9 cellular contexts compared by ENCODE assay signal in genomic region chr19:38878575-38879399, GRCh38. TPM values are rescaled to one million over a fixed set of nuclear protein-coding genes. Genes with fewer than 3 reads are reported as not detected.
DNase-seq lines count a peak whose midpoint lies in the region; ATAC-seq and TF ChIP-seq lines count a peak whose summit lies in the region.
"Had no signal": no experiment of that assay in that cellular context is flagged by ENCODE, and none has a peak within 500 bp of the region (broad histone marks: within the 10 kb centered on the region; RNA-seq: fewer than 3 reads in every experiment).

No MANE protein-coding gene starts in this region.

- TF ChIP-seq CTCF in heart right ventricle (IDR thresholded peaks at IDR 0.05) = no peak
- no peak for TF ChIP-seq CTCF in right lobe of liver (IDR thresholded peaks at IDR 0.05)
- TF ChIP-seq CTCF in upper lobe of right lung (IDR thresholded peaks at IDR 0.05) = no peak

- H3K4me3 ChIP-seq in heart right ventricle = peak overlapping the region in 1 of 10 donors; percentile 47
- no peak overlapping the region for H3K4me3 ChIP-seq in right lobe of liver
- peak overlapping the region; percentile 35 for H3K4me3 ChIP-seq in upper lobe of right lung

- no peaks in the 10 kb centered on the region for H3K27me3 Mint-ChIP-seq in activated T-helper 17 cell treated with anti-CD3 and anti-CD28 coated beads, Interleukin-2, amount 50 U/mL, for 72 hours

- peaks cover 14% of the 10 kb centered on the region for H3K4me1 Mint-ChIP-seq in activated T-helper 17 cell treated with anti-CD3 and anti-CD28 coated beads, Interleukin-2, amount 50 U/mL, for 72 hours

- H3K4me1 ChIP-seq in heart right ventricle = peaks cover 0 to 27% (median 16%) of the 10 kb centered on the region in 9 donors
- no peaks in the 10 kb centered on the region for H3K4me1 ChIP-seq in right lobe of liver
- peaks cover 20% of the 10 kb centered on the region for H3K4me1 ChIP-seq in upper lobe of right lung

- no peaks in the 10 kb centered on the region for H3K9me3 ChIP-seq in heart right ventricle
- no peaks in the 10 kb centered on the region for H3K9me3 ChIP-seq in right lobe of liver
- H3K9me3 ChIP-seq in upper lobe of right lung = no peaks in the 10 kb centered on the region

- ATAC-seq in heart right ventricle (peak in 2 of 8 donors; percentile 5 to 8), right lobe of liver (no peak), upper lobe of right lung (no peak), GM19324 (IDR thresholded peaks at IDR 0.05; ENCODE audit: low FRiP score, unreplicated experiment) (no peak)
- peak; percentile 22 for ATAC-seq in activated T-helper 17 cell treated with anti-CD3 and anti-CD28 coated beads, Interleukin-2, amount 50 U/mL, for 72 hours (replicated peaks)

- H3K9me3 Mint-ChIP-seq in activated T-helper 17 cell treated with anti-CD3 and anti-CD28 coated beads, Interleukin-2, amount 50 U/mL, for 72 hours = no peaks in the 10 kb centered on the region

- H3K27me3 ChIP-seq in heart right ventricle = no peaks in the 10 kb centered on the region
- no peaks in the 10 kb centered on the region for H3K27me3 ChIP-seq in right lobe of liver
- H3K27me3 ChIP-seq in upper lobe of right lung = no peaks in the 10 kb centered on the region

- TF ChIP-seq POLR2A in right lobe of liver (IDR thresholded peaks at IDR 0.05) = no peak

- DNase-seq in heart right ventricle (no peak), cardiac septum (ENCODE audit: low spot score) (no peak), right lobe of liver (no peak), upper lobe of right lung (no peak), UCSD-AML1 (lab: John Stamatoyannopoulos, UW; ENCODE audit: unreplicated experiment) (no peak), hippocampal formation (lab: John Stamatoyannopoulos, UW) (no peak)
- DNase-seq: activated gamma-delta T cell had no signal

- WGBS in heart right ventricle, 2 donors = 79 to 80% methylated on average over 16 of the region's 16 CpGs
- 47% methylated on average over 5 of the region's 16 CpGs for WGBS in right lobe of liver (ENCODE audit: insufficient coverage, low coverage, low lambda C conversion rate, missing lambda C conversion rate)

- peak overlapping the region in 8 of 10 donors; percentile 6 to 89 (median 69) for H3K27ac ChIP-seq in heart right ventricle
- peak overlapping the region; percentile 9 to 51 (median 20) for H3K27ac ChIP-seq in right lobe of liver
- peak overlapping the region; percentile 87 for H3K27ac ChIP-seq in upper lobe of right lung

- peak overlapping the region; percentile 99 for H3K27ac Mint-ChIP-seq in activated T-helper 17 cell treated with anti-CD3 and anti-CD28 coated beads, Interleukin-2, amount 50 U/mL, for 72 hours

- peaks cover 53% of the 10 kb centered on the region for H3K36me3 Mint-ChIP-seq in activated T-helper 17 cell treated with anti-CD3 and anti-CD28 coated beads, Interleukin-2, amount 50 U/mL, for 72 hours (ENCODE audit: low read depth)

- intact Hi-C loops in heart right ventricle (cut with DNase I) = loop anchor here in 1 of 10 donors (10.0 kb wide), 1 partner anchor 684 kb away; no protein-coding TSS in a partner anchor
- intact Hi-C loops in cardiac septum (cut with DNase I) = no loop called here
- intact Hi-C loops in right lobe of liver (cut with DNase I) = no loop called here
- intact Hi-C loops in upper lobe of right lung (cut with DNase I) = no loop called here

- peak overlapping the region; percentile 95 for H3K4me3 Mint-ChIP-seq in activated T-helper 17 cell treated with anti-CD3 and anti-CD28 coated beads, Interleukin-2, amount 50 U/mL, for 72 hours

- peaks cover 0 to 50% (median 26%) of the 10 kb centered on the region in 9 donors for H3K36me3 ChIP-seq in heart right ventricle
- H3K36me3 ChIP-seq in right lobe of liver = peaks cover 0 to 4% (median 0%) of the 10 kb centered on the region in 4 donors
- peaks cover 31% of the 10 kb centered on the region for H3K36me3 ChIP-seq in upper lobe of right lung

RNA-seq across cellular contexts. Expression of gene RINL, which starts 0.7 kb away (rescaled TPM):
- 1 to 10 TPM; 1.6 to 7.0 (median 2.8) TPM for total RNA-seq in heart right ventricle
- 10 to 100 TPM in 1 of 2 donors, 1 to 10 TPM in 1; 4.6 to 14.5 TPM for polyA plus RNA-seq in heart right ventricle
- 2.0 TPM for total RNA-seq in cardiac septum
- 100 to 1,000 TPM in 1 of 2 donors, 10 to 100 TPM in 1; 92.3 to 156 TPM for total RNA-seq in activated T-helper 17 cell treated with anti-CD3 and anti-CD28 coated beads, Interleukin-2, amount 50 U/mL, for 72 hours
- total RNA-seq in right lobe of liver = 10 to 100 TPM in 2 of 6 experiments, 1 to 10 TPM in 4; 3.3 to 13.8 (median 5.5) TPM
- 12.0 TPM for total RNA-seq in upper lobe of right lung

RNA-seq across cellular contexts. Expression of gene SIRT2, which starts 20.6 kb away (rescaled TPM):
- total RNA-seq in heart right ventricle (100 to 1,000 TPM in 1 of 10 donors, 10 to 100 TPM in 9; 51.7 to 103 (median 72.6) TPM), cardiac septum (49.6 TPM), right lobe of liver (10 to 100 TPM; 28.6 to 62.0 (median 32.5) TPM), upper lobe of right lung (59.2 TPM)
- polyA plus RNA-seq in heart right ventricle = 10 to 100 TPM; 46.3 to 86.0 TPM
- total RNA-seq in activated T-helper 17 cell treated with anti-CD3 and anti-CD28 coated beads, Interleukin-2, amount 50 U/mL, for 72 hours = 10 to 100 TPM; 37.9 to 41.2 TPM

RNA-seq across cellular contexts. Expression of gene NFKBIB, which starts 21.0 kb away (rescaled TPM):
- 10 to 100 TPM; 16.1 to 26.6 (median 21.6) TPM for total RNA-seq in heart right ventricle
- 10 to 100 TPM; 31.5 to 79.8 TPM for polyA plus RNA-seq in heart right ventricle
- 22.0 TPM for total RNA-seq in cardiac septum
- total RNA-seq in activated T-helper 17 cell treated with anti-CD3 and anti-CD28 coated beads, Interleukin-2, amount 50 U/mL, for 72 hours = 10 to 100 TPM; 41.2 to 68.7 TPM
- total RNA-seq in right lobe of liver = 10 to 100 TPM; 13.2 to 27.9 (median 16.5) TPM
- 25.5 TPM for total RNA-seq in upper lobe of right lung

RNA-seq across cellular contexts. Expression of gene HNRNPL, which starts 29.0 kb away (rescaled TPM):
- total RNA-seq in heart right ventricle (100 to 1,000 TPM; 134 to 196 (median 170) TPM), cardiac septum (136 TPM), right lobe of liver (100 to 1,000 TPM in 4 of 6 experiments, 10 to 100 TPM in 2; 89.5 to 157 (median 102) TPM), upper lobe of right lung (248 TPM)
- polyA plus RNA-seq in heart right ventricle = 100 to 1,000 TPM; 130 to 181 TPM
- 100 to 1,000 TPM; 476 to 617 TPM for total RNA-seq in activated T-helper 17 cell treated with anti-CD3 and anti-CD28 coated beads, Interleukin-2, amount 50 U/mL, for 72 hours

RNA-seq across cellular contexts. Expression of gene CCER2, which starts 33.2 kb away (rescaled TPM):
- total RNA-seq in heart right ventricle = under 1 TPM in 5 of 10 donors, not detected in 5; 0.25 to 0.93 (median 0.38) TPM
- under 1 TPM; 0.13 to 0.37 TPM for polyA plus RNA-seq in heart right ventricle
- not detected for total RNA-seq in cardiac septum
- total RNA-seq in activated T-helper 17 cell treated with anti-CD3 and anti-CD28 coated beads, Interleukin-2, amount 50 U/mL, for 72 hours = under 1 TPM; 0.24 to 0.86 TPM
- total RNA-seq in right lobe of liver = under 1 TPM in 4 of 6 experiments, not detected in 2; 0.20 to 0.55 (median 0.37) TPM
- 0.67 TPM for total RNA-seq in upper lobe of right lung

Comparison
In these comparisons a context has a peak if more than half of its experiments do, and no peak if none do; other contexts are left out.
1. H3K27ac ChIP-seq: peak in every context shown above with its lines; median percentile 87 in upper lobe of right lung; 69 in heart right ventricle; 20 in right lobe of liver.